In the genomic region with DNA sequence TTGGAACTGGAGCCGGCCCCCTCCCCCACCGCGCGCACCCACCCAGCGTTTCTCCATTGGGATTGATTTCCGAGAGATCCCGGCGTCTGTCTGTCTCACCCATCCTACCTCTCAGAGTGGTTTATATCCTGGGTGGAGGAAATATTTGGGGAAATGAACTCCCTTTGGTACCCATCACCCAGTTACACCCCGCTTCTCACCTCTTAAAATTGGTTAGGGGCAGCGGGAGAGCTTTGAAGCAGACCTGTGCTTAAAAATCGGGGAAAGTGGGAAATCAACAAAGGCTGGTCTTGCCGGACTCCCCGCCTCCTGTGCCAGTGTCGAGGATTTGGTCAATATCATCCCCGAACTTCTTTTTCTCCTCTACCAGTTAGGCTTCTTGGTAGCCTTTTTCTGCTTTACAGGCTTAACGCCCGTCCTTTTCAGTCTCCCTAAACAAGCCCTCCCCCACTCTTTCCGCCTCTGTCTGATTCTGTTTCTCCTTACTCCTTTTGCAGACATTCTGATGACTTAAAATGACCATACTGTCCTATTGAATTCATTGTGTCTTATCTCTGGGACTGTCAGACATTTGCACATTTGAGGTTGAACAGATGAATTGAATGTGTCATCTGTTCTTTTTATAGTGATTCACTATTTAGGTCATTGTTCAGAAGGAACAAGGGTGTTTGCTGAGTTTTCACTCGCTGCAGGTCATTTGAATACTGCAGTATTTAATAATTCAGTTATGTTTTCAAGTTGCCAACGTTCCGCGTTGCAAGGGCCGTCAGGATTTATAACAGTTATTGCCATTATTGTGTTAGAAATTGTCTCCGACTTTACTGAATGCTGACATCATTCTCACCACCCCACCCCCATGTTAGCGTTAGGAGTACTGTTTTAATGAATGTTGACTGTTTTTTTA, we compare ENCODE assay signal across 8 cellular contexts. TPM values are rescaled to one million over a fixed set of nuclear protein-coding genes. Genes with fewer than 3 reads are reported as not detected.
DNase-seq lines count a peak whose midpoint lies in the region; ATAC-seq and TF ChIP-seq lines count a peak whose summit lies in the region.

No MANE protein-coding gene starts in this region.

- WGBS in body of pancreas, 2 donors: 0% methylated on average over 25 of the region's 25 CpGs

- H3K4me1 ChIP-seq in Panc1 (ENCODE audit: control insufficient read depth, insufficient read depth, low read length): peaks cover 43% of the 10 kb centered on the region
- H3K4me1 ChIP-seq in body of pancreas: peaks cover 46% of the 10 kb centered on the region
- H3K4me1 ChIP-seq in iPS-15b (ENCODE audit: control insufficient read depth, insufficient read depth, low read length): peaks cover 11% of the 10 kb centered on the region

- TF ChIP-seq CTCF in Panc1 (IDR thresholded peaks at IDR 0.05): no peak
- TF ChIP-seq CTCF in body of pancreas (IDR thresholded peaks at IDR 0.05): peak in 1 of 7 experiments; percentile 1

- CTCF ChIA-PET in Panc1 (lab: Charles Lee): interaction anchor here (0.6 kb wide), 1 partner anchor 188 kb away, joined by 3 read pairs; no protein-coding TSS in a partner anchor

- POLR2A ChIA-PET in Panc1 (lab: Charles Lee): interaction anchor here (1.8 kb wide), 1 partner anchor 36 kb away, joined by 8 read pairs; no protein-coding TSS in a partner anchor

- H3K4me3 ChIP-seq in Panc1 (ENCODE audit: low read depth in 2 of 2, low read length in 2 of 2) (peak overlapping the region; percentile 92 to 98), body of pancreas (peak overlapping the region; percentile 43 to 65), iPS-15b (ENCODE audit: low read depth, low read length) (peak overlapping the region; percentile 89)

- ATAC-seq in HG03066 (IDR thresholded peaks at IDR 0.05; ENCODE audit: low read depth, unreplicated experiment) (peak; percentile 25), Panc1 (peak; percentile 49), body of pancreas (peak; percentile 3), sciatic nerve (peak; percentile 29)

- H3K36me3 ChIP-seq in Panc1 (ENCODE audit: control insufficient read depth, insufficient read depth, low read length) (peaks cover 4% of the 10 kb centered on the region; the same call in 1 of the 2 replicates), body of pancreas (replicated peaks in 1 of 2; ENCODE audit: insufficient read depth in 1 of 2, low read depth in 2 of 2) (no peaks in the 10 kb centered on the region), iPS-15b (ENCODE audit: control insufficient read depth, insufficient read depth, low read length) (no peaks in the 10 kb centered on the region)

- H3K9me3 ChIP-seq in Panc1 (ENCODE audit: control insufficient read depth, insufficient read depth, low read depth, low read length) (no peaks in the 10 kb centered on the region), body of pancreas (no peaks in the 10 kb centered on the region), iPS-15b (ENCODE audit: control insufficient read depth, insufficient read depth, low read length) (no peaks in the 10 kb centered on the region)

- H3K27me3 ChIP-seq in Panc1 (ENCODE audit: control insufficient read depth, insufficient read depth, low read length) (no peaks in the 10 kb centered on the region), body of pancreas (no peaks in the 10 kb centered on the region), iPS-15b (ENCODE audit: control insufficient read depth, insufficient read depth, low read length) (peaks cover 7% of the 10 kb centered on the region)

- DNase-seq in stimulated activated CD4-positive, alpha-beta T cell treated with anti-CD3 and anti-CD28 coated beads, Interleukin-1b, Interleukin-23, amount 100 ng/mL, for 48 hours: peak; percentile 7
- DNase-seq in stimulated activated CD4-positive, alpha-beta T cell treated with anti-CD3 and anti-CD28 coated beads, Interleukin-2, amount 100 ng/mL, for 48 hours: no peak
- DNase-seq in Panc1 (ENCODE audit: low read depth, low spot score): no peak
- DNase-seq in body of pancreas: peak in 2 of 4 donors; percentile 17 to 29
- no peak for DNase-seq in sciatic nerve (ENCODE audit: low spot score)
- no peak for DNase-seq in T1000 (lab: John Stamatoyannopoulos, UW)

- peak overlapping the region; percentile 90 for H3K9ac ChIP-seq in iPS-15b (ENCODE audit: low read depth, low read length)

- in situ Hi-C loops in Panc1 (cut with HindIII; ENCODE audit: low pct_unique_long_range_greater_than_20kb, low sequenced_read_pairs): no loop called here

- TF ChIP-seq POLR2A in body of pancreas (IDR thresholded peaks at IDR 0.05): peak in 1 of 3 donors; percentile 31

- no TSS peak for BruUV-seq in Panc1 (replicated peaks; lab: Mats Ljungman, UMichigan)

- intact Hi-C loops in Panc1 (cut with micrococcal nuclease; ENCODE audit: unreplicated experiment) (loop anchor here (5.0 kb wide), 1 partner anchor 73 kb away; no protein-coding TSS in a partner anchor), body of pancreas (cut with DNase I) (no loop called here), sciatic nerve (cut with DNase I) (no loop called here)

- peak overlapping the region; percentile 99 for H3K27ac ChIP-seq in Panc1 (ENCODE audit: low read length)
- H3K27ac ChIP-seq in body of pancreas: peak overlapping the region; percentile 87 to 97 (median 94)

RNA-seq across cellular contexts. Expression of a gene that starts 0.9 kb away (rescaled TPM):
- total RNA-seq in Panc1 (2021; ENCODE audit: unreplicated experiment): 218 TPM
- polyA plus RNA-seq in Panc1 (2012; ENCODE audit: insufficient read length): 140 TPM
- 10 to 100 TPM; 48.0 to 72.8 TPM for total RNA-seq in body of pancreas
- total RNA-seq in sciatic nerve: 106 TPM
